20 cellular contexts compared by ENCODE assay signal in genomic region chr10:84317174-84317573, GRCh38. TPM values are rescaled to one million over a fixed set of nuclear protein-coding genes. Genes with fewer than 3 reads are reported as not detected.
DNase-seq lines count a peak whose midpoint lies in the region; ATAC-seq and TF ChIP-seq lines count a peak whose summit lies in the region.
"Had no signal": no experiment of that assay in that cellular context is flagged by ENCODE, and none has a peak within 500 bp of the region (broad histone marks: within the 10 kb centered on the region; RNA-seq: fewer than 3 reads in every experiment).

No MANE protein-coding gene starts in this region.

- no peak overlapping the region for H2AFZ ChIP-seq in OCI-LY7 (ENCODE audit: low read length)

- CTCF ChIA-PET in OCI-LY7 (lab: Charles Lee; ENCODE audit: unreplicated experiment) = no interaction called here

- H3K4me1 Mint-ChIP-seq in naive thymus-derived CD8-positive, alpha-beta T cell = peaks cover 0 to 2% (median 2%) of the 10 kb centered on the region in 4 donors
- H3K4me1 Mint-ChIP-seq: T-cell had no signal

- peaks cover 0 to 2% (median 0%) of the 10 kb centered on the region in 5 donors for H3K27me3 Mint-ChIP-seq in naive thymus-derived CD8-positive, alpha-beta T cell

- peak; percentile 76 for ATAC-seq in GM19395 (IDR thresholded peaks at IDR 0.05; ENCODE audit: unreplicated experiment)
- ATAC-seq in HG02852 (IDR thresholded peaks at IDR 0.05; ENCODE audit: unreplicated experiment) = peak; percentile 78
- ATAC-seq in naive thymus-derived CD8-positive, alpha-beta T cell = no peak
- ATAC-seq: activated CD4-positive, CD25-positive, alpha-beta regulatory T cell treated with anti-CD3 and anti-CD28 coated beads, Interleukin-2, amount 50 U/mL, for 24 hours; gastroesophageal sphincter; T-cell had no signal

- no peak overlapping the region for H3K27ac ChIP-seq in OCI-LY7 (ENCODE audit: low read depth, low read length, poor library complexity, severe bottlenecking)
- H3K27ac ChIP-seq: cardiac muscle cell, gastroesophageal sphincter had no signal

- no peaks in the 10 kb centered on the region for H4K20me1 ChIP-seq in OCI-LY7 (ENCODE audit: insufficient read depth, low read length)

- no peak overlapping the region for H3K4me3 ChIP-seq in GM12865 (ENCODE audit: low read depth, low read length)
- no peak overlapping the region for H3K4me3 ChIP-seq in OCI-LY7 (ENCODE audit: low read depth, low read length, poor library complexity, severe bottlenecking)
- H3K4me3 ChIP-seq: cardiac muscle cell, gastroesophageal sphincter had no signal

- no peak overlapping the region for H3K4me3 Mint-ChIP-seq in naive thymus-derived CD8-positive, alpha-beta T cell
- H3K4me3 Mint-ChIP-seq: H9, T-cell had no signal

- H3K4me2 ChIP-seq in OCI-LY7 (ENCODE audit: low read length) = peak overlapping the region; percentile 20; the same call in 1 of the 2 replicates

- TF ChIP-seq CTCF in GM12865 (IDR thresholded peaks at IDR 0.05; ENCODE audit: insufficient read depth, low read depth, low read length, missing control alignments) (no peak), OCI-LY7 (conservative IDR thresholded peaks at IDR 0.05; ENCODE audit: low read length) (no peak)

- H3K9me3 ChIP-seq in OCI-LY7 (ENCODE audit: low read length) = no peaks in the 10 kb centered on the region
- H3K9me3 ChIP-seq: gastroesophageal sphincter had no signal

- H3K36me3 ChIP-seq in OCI-LY7 (ENCODE audit: insufficient read depth, low read length) = no peaks in the 10 kb centered on the region
- H3K36me3 ChIP-seq: cardiac muscle cell, gastroesophageal sphincter had no signal

- H3K4me1 ChIP-seq in OCI-LY7 (ENCODE audit: insufficient read depth, low read length, poor library complexity, severe bottlenecking) = no peaks in the 10 kb centered on the region
- H3K4me1 ChIP-seq: gastroesophageal sphincter had no signal

- no peaks in the 10 kb centered on the region for H3K9me3 Mint-ChIP-seq in naive thymus-derived CD8-positive, alpha-beta T cell
- H3K9me3 Mint-ChIP-seq: activated naive CD4-positive, alpha-beta T cell treated with anti-CD3 and anti-CD28 coated beads, Interleukin-2, amount 50 U/mL, for 72 hours; T-cell had no signal

- BruUV-seq in OCI-LY7 (replicated peaks; lab: Mats Ljungman, UMichigan) = no TSS peak

- H3K9me2 ChIP-seq in OCI-LY7 (ENCODE audit: insufficient read depth, low read length) = no peaks in the 10 kb centered on the region

- DNase-seq in GM12865 (ENCODE audit: low read depth) (peak; percentile 31), OCI-LY7 (ENCODE audit: low spot score) (no peak), SKM-1 treated with dmso at 0.1 percent for 144 hours (lab: John Stamatoyannopoulos, UW; ENCODE audit: unreplicated experiment) (no peak), NCI-H748 treated with DMSO at 0.1 percent for 48 hours (lab: John Stamatoyannopoulos, UW) (no peak), iPS-NIHi11 (ENCODE audit: low spot score) (no peak)
- DNase-seq in naive thymus-derived CD8-positive, alpha-beta T cell = no peak
- DNase-seq: ACHN, COR-L47, GDM1, H9, islet precursor cell, NCI-H1417, OCI-M1, T-cell had no signal

- H3K36me3 Mint-ChIP-seq in naive thymus-derived CD8-positive, alpha-beta T cell = no peaks in the 10 kb centered on the region
- H3K36me3 Mint-ChIP-seq: activated naive CD4-positive, alpha-beta T cell treated with anti-CD3 and anti-CD28 coated beads, Interleukin-2, amount 50 U/mL, for 72 hours; T-cell had no signal

- intact Hi-C loops in OCI-LY7 (cut with micrococcal nuclease; ENCODE audit: unreplicated experiment) = no loop called here

- H3K79me2 ChIP-seq in OCI-LY7 (ENCODE audit: insufficient read depth, low read depth, low read length) = no peaks in the 10 kb centered on the region

- H3K27ac Mint-ChIP-seq in naive thymus-derived CD8-positive, alpha-beta T cell = no peak overlapping the region
- H3K27ac Mint-ChIP-seq: H9, T-cell had no signal

- POLR2A ChIA-PET in OCI-LY7 (lab: Charles Lee) = interaction anchor here (0.7 to 0.9 kb wide), 2 partner anchors 12 to 273 kb away, joined by 3 read pairs; no protein-coding TSS in a partner anchor
- POLR2A ChIA-PET in naive thymus-derived CD8-positive, alpha-beta T cell (lab: Charles Lee) = no interaction called here

RNA-seq across cellular contexts. Expression of gene CCSER2, which starts 11.2 kb away (rescaled TPM):
- 11.1 and 15.9 TPM in 2 replicates for total RNA-seq in OCI-LY7 (2014; rRNA removed; shearing (Covaris generic))
- total RNA-seq in OCI-LY7 (2022) = 30.1 and 33.3 TPM in 2 replicates
- total RNA-seq in naive thymus-derived CD8-positive, alpha-beta T cell = 10 to 100 TPM; 95.1 to 95.5 TPM
- 100 to 1,000 TPM in 1 of 3 donors, 10 to 100 TPM in 2; 70.4 to 109 (median 72.9) TPM for polyA plus RNA-seq in naive thymus-derived CD8-positive, alpha-beta T cell

Comparison
In these comparisons a context has a peak if more than half of its experiments do, and no peak if none do; other contexts are left out.
1. ATAC-seq: peak in GM19395 (single experiment) and HG02852 (single experiment); none in naive thymus-derived CD8-positive, alpha-beta T cell (0 of 2).